Comparison of ENCODE assay signal across 33 cellular contexts in the genomic region with DNA sequence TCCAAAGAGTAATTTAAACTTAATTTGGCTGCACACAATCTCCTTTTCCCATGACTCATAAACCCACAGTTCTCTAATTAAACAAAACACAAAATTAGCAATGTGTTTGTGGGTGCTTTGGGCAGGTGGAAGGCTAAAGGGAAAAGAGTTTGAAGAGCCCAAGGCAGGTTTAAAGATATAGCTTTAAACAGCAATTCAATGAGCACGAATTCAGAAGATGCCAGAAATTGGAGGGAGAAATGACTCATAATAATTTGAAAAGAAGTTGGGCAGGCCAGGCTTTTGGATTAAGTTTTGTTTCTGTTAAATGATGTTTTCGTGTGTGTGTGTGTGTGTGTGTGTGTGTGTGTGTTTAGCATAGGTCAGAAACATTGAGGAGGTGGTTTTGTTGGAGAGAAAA.
A peak's percentile ranks its signal among the peaks of the same experiment; 100 is the strongest.
DNase-seq lines count a peak whose midpoint lies in the region; ATAC-seq, FAIRE-seq and TF ChIP-seq lines count a peak whose summit lies in the region.
"Had no signal": no experiment of that assay in that cellular context is flagged by ENCODE, and none has a peak within 500 bp of the region (broad histone marks: within the 10 kb centered on the region; RNA-seq: fewer than 3 reads in every experiment).

No MANE protein-coding gene starts in this region.

- no peaks in the 10 kb centered on the region for H3K27me3 ChIP-seq in Caco-2 (replicated peaks; ENCODE audit: control insufficient read depth, insufficient read depth, low read length)
- H3K27me3 ChIP-seq: BE2C, gastroesophageal sphincter, ovary, testis had no signal

- no peaks in the 10 kb centered on the region for H3K4me1 ChIP-seq in Caco-2
- H3K4me1 ChIP-seq: BE2C, gastroesophageal sphincter, testis had no signal

- H3K9me3 Mint-ChIP-seq in Caco-2 (ENCODE audit: unreplicated experiment): no peaks in the 10 kb centered on the region
- H3K9me3 Mint-ChIP-seq: T-helper 2 cell treated with Interferon-gamma antibody and Interleukin-4, amounts not matched to agents 5 μg/mL and 100 μg/mL, for 36 hours had no signal

- peak; percentile 15 for FAIRE-seq in endometrium (lab: Jason Lieb, UNC)
- FAIRE-seq: GM12878, GM19239 had no signal

- no peak overlapping the region for H3K4me3 Mint-ChIP-seq in Caco-2 (ENCODE audit: unreplicated experiment)
- H3K4me3 Mint-ChIP-seq: activated CD4-positive, alpha-beta T cell treated with anti-CD3 and anti-CD28 coated beads for 36 hours; CD8-positive, alpha-beta memory T cell; effector memory CD8-positive, alpha-beta T cell; T-helper 2 cell treated with Interferon-gamma antibody and Interleukin-4, amounts not matched to agents 5 μg/mL and 100 μg/mL, for 36 hours had no signal

- no peaks in the 10 kb centered on the region for H3K36me3 ChIP-seq in Caco-2 (ENCODE audit: control insufficient read depth, insufficient read depth, low read length)
- H3K36me3 ChIP-seq: BE2C, gastroesophageal sphincter, ovary had no signal

- H3K9me3 ChIP-seq in Caco-2: no peaks in the 10 kb centered on the region
- H3K9me3 ChIP-seq: BE2C, gastroesophageal sphincter, ovary, testis had no signal

- no peak overlapping the region for H3K27ac Mint-ChIP-seq in Caco-2 (ENCODE audit: unreplicated experiment)
- H3K27ac Mint-ChIP-seq: activated CD4-positive, alpha-beta T cell treated with anti-CD3 and anti-CD28 coated beads for 36 hours; activated naive CD4-positive, alpha-beta T cell treated with anti-CD3 and anti-CD28 coated beads, Interleukin-2, amount 50 U/mL, for 72 hours; CD8-positive, alpha-beta memory T cell; effector memory CD8-positive, alpha-beta T cell; T-helper 2 cell treated with Interferon-gamma antibody and Interleukin-4, amounts not matched to agents 5 μg/mL and 100 μg/mL, for 36 hours had no signal

- H3K36me3 Mint-ChIP-seq in Caco-2 (ENCODE audit: insufficient read depth, unreplicated experiment): no peaks in the 10 kb centered on the region
- H3K36me3 Mint-ChIP-seq: activated naive CD4-positive, alpha-beta T cell treated with anti-CD3 and anti-CD28 coated beads, Interleukin-2, amount 50 U/mL, for 72 hours; CD8-positive, alpha-beta memory T cell had no signal

- intact Hi-C loops in Caco-2 (cut with micrococcal nuclease; ENCODE audit: unreplicated experiment): no loop called here

- peak; percentile 43 for DNase-seq in AG10803 (ENCODE audit: low read depth)
- peak; percentile 90 for DNase-seq in M059J (ENCODE audit: low read depth)
- peak; percentile 29 for DNase-seq in myocyte (ENCODE audit: low read depth)
- no peak for DNase-seq in Caco-2
- no peak for DNase-seq in cerebellum (ENCODE audit: low spot score)
- no peak for DNase-seq in inferior parietal cortex (ENCODE audit: extremely low spot score)
- DNase-seq: activated CD4-positive, alpha-beta T cell treated with anti-CD3 and anti-CD28 coated beads for 36 hours; activated effector memory CD4-positive, alpha-beta T cell treated with Interleukin-2 at 50 U/mL for 16 hours; activated T-cell treated with anti-CD3 and anti-CD28 coated beads, Interleukin-2, amount 50 U/mL, for 1 hour; BE2C; caudate nucleus; CD8-positive, alpha-beta memory T cell; cortex of kidney; effector memory CD8-positive, alpha-beta T cell; H7; hippocampal formation; KG1; NCI-H1417 treated with DMSO at 0.1 percent for 48 hours; NCI-H345; NCI-H69; ovary; retina; SHP77; stimulated activated naive CD8-positive, alpha-beta T cell treated with anti-CD3 and anti-CD28 coated beads, Interleukin-15, Interleukin-2, amounts not matched to agents 100 U/mL and 50 U/mL, for 24 hours; testis had no signal

- POLR2A ChIA-PET in Caco-2 (lab: Charles Lee): no interaction called here

- CTCF ChIA-PET in Caco-2 (lab: Charles Lee): no interaction called here

- H3K4me3 ChIP-seq in AG10803 (ENCODE audit: low read length) (no peak overlapping the region), Caco-2 (ENCODE audit: low read depth, low read length) (no peak overlapping the region)
- H3K4me3 ChIP-seq: gastroesophageal sphincter, GM12878, ovary, smooth muscle cell, testis had no signal

- H3K27me3 Mint-ChIP-seq in Caco-2 (ENCODE audit: insufficient read depth, unreplicated experiment): peaks cover 3% of the 10 kb centered on the region
- H3K27me3 Mint-ChIP-seq: activated CD4-positive, alpha-beta T cell treated with anti-CD3 and anti-CD28 coated beads for 36 hours had no signal

- TF ChIP-seq CTCF in AG10803 (conservative IDR thresholded peaks at IDR 0.05; ENCODE audit: low read length) (no peak), Caco-2 (IDR thresholded peaks at IDR 0.05; ENCODE audit: insufficient read depth in 1 of 2, low read depth in 1 of 2, low read length in 1 of 2, severe bottlenecking in 1 of 2, unreplicated experiment in 1 of 2) (no peak)

- ATAC-seq in HG02840 (IDR thresholded peaks at IDR 0.05; ENCODE audit: low FRiP score, unreplicated experiment): no peak
- ATAC-seq: activated CD4-positive, alpha-beta T cell treated with anti-CD3 and anti-CD28 coated beads for 36 hours; activated naive CD4-positive, alpha-beta T cell treated with anti-CD3 and anti-CD28 coated beads, Interleukin-2, amount 50 U/mL, for 72 hours; effector memory CD8-positive, alpha-beta T cell; gastroesophageal sphincter; GM12878; stimulated activated naive CD8-positive, alpha-beta T cell treated with anti-CD3 and anti-CD28 coated beads, Interleukin-15, Interleukin-2, amounts not matched to agents 100 U/mL and 50 U/mL, for 24 hours had no signal

- H3K4me1 Mint-ChIP-seq in Caco-2 (ENCODE audit: low read depth, unreplicated experiment): no peaks in the 10 kb centered on the region
- H3K4me1 Mint-ChIP-seq: activated CD4-positive, alpha-beta T cell treated with anti-CD3 and anti-CD28 coated beads for 36 hours; CD8-positive, alpha-beta memory T cell had no signal

- BruUV-seq in Caco-2 (replicated peaks; lab: Mats Ljungman, UMichigan): no TSS peak

Comparison
In these comparisons a context has a peak if more than half of its experiments do, and no peak if none do; other contexts are left out.
1. DNase-seq: peak in AG10803 (single experiment), M059J (single experiment) and myocyte (single experiment); none in Caco-2 (0 of 2), cerebellum (single experiment) and inferior parietal cortex (single experiment).